In the genomic region with DNA sequence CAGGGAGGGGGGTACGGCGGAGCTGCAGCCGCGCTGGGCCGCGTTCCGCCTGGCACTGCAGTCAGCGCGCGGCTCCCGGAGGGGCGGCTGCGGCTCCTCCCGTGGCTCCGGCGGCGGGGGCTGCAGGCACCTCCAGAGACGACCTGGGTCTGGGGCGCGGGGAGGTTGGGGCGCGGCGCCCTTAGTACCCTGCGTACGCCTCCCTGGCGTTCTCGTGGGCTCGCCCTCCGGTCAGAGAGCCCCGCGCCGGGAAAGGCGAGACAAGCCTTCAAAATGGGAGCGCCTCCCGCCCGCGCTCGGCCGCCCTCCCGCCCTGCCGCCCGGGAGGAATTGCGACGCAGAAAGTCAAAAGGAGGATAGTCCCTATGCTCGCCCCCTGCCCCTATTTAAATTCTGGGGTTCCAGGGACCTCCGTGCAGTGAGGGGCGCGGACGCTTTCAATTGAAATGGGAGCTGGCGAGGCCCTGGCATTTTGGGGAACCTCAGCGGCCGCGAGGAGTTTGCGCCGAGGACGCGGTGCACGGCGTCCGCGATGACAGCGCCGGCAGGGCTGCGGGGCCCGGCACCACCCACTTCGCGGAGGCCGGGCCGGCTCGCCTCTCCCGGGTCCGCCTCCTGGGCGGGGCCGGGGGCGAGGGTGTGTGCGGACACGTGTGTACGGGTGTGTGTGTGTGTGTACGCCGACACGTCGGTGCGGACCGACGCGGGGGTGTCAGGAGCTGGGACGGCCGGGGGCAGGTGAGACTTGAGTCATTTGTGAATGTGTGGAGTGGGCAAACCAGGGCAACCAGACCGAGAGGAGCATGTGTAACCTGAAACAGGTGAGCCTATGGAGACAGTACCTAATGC, we compare ENCODE assay signal across 8 cellular contexts. TPM values are rescaled to one million over a fixed set of nuclear protein-coding genes. Genes with fewer than 3 reads are reported as not detected.
DNase-seq lines count a peak whose midpoint lies in the region; ATAC-seq, FAIRE-seq and TF ChIP-seq lines count a peak whose summit lies in the region.

No MANE protein-coding gene starts in this region.

- H3K27me3 ChIP-seq in liver (ENCODE audit: control insufficient read depth in 4 of 4, insufficient read depth in 4 of 4, low read length in 3 of 4), result no peaks in the 10 kb centered on the region

- under 1% methylated on average over 89 of the region's 89 CpGs for WGBS in liver

- H3K9me3 ChIP-seq in liver (ENCODE audit: control insufficient read depth in 4 of 4, low read length in 3 of 4), result no peaks in the 10 kb centered on the region

- peak overlapping the region; percentile 45 to 74 for H3K9ac ChIP-seq in liver (ENCODE audit: low read depth in 1 of 2, low read length in 2 of 2)

- H3K4me3 ChIP-seq in liver (ENCODE audit: low read depth in 1 of 3, low read length in 3 of 3), result peak overlapping the region; percentile 38 to 97 (median 82)

- intact Hi-C loops in dendritic cell treated with granulocyte-macrophage colony-stimulating factor and Interleukin-4, amounts not matched to agents 40 ng/mL and 50 ng/mL, for 4 days (cut with micrococcal nuclease), result loop anchor here (5.0 kb wide), 1 partner anchor 586 kb away; a partner anchor contains a TSS

- no peak for FAIRE-seq in GM18507 (lab: Jason Lieb, UNC)

- ATAC-seq in HG02943 (IDR thresholded peaks at IDR 0.05; ENCODE audit: low read depth, unreplicated experiment), result peak; percentile 74

- peaks cover 44% of the 10 kb centered on the region for H3K4me1 Mint-ChIP-seq in dendritic cell treated with granulocyte-macrophage colony-stimulating factor and Interleukin-4, amounts not matched to agents 40 ng/mL and 50 ng/mL, for 4 days (ENCODE audit: low read depth)

- H3K4me3 Mint-ChIP-seq in dendritic cell treated with granulocyte-macrophage colony-stimulating factor and Interleukin-4, amounts not matched to agents 40 ng/mL and 50 ng/mL, for 4 days, result peak overlapping the region; percentile 85

- no peaks in the 10 kb centered on the region for H3K9me3 Mint-ChIP-seq in dendritic cell treated with granulocyte-macrophage colony-stimulating factor and Interleukin-4, amounts not matched to agents 40 ng/mL and 50 ng/mL, for 4 days

- peak overlapping the region; percentile 84 to 93 for H3K27ac ChIP-seq in liver (ENCODE audit: low read depth in 1 of 2, low read length in 2 of 2)

- H3K36me3 ChIP-seq in liver (ENCODE audit: control insufficient read depth in 4 of 4, insufficient read depth in 3 of 4, low read depth in 1 of 4, low read length in 3 of 4), result peaks cover under 1 to 5% (median 3%) of the 10 kb centered on the region in 4 donors

- H3K27me3 Mint-ChIP-seq in dendritic cell treated with granulocyte-macrophage colony-stimulating factor and Interleukin-4, amounts not matched to agents 40 ng/mL and 50 ng/mL, for 4 days, result no peaks in the 10 kb centered on the region

- DNase-seq in 8988T, result peak; percentile 64
- peak; percentile 71 for DNase-seq in GM18507 (ENCODE audit: extremely low spot score, insufficient read length, low read depth)
- DNase-seq in NCI-H226, result peak; percentile 73
- peak; percentile 76 for DNase-seq in activated CD4-positive, alpha-beta T cell treated with anti-CD3 and anti-CD28 coated beads, Interleukin-2, amount 50 U/mL, for 1 hour
- peak; percentile 82 for DNase-seq in stimulated activated CD4-positive, alpha-beta T cell treated with anti-CD3 and anti-CD28 coated beads, Interleukin-4, amount 100 ng/mL, for 24 hours

- peaks cover 42% of the 10 kb centered on the region for H3K36me3 Mint-ChIP-seq in dendritic cell treated with granulocyte-macrophage colony-stimulating factor and Interleukin-4, amounts not matched to agents 40 ng/mL and 50 ng/mL, for 4 days (ENCODE audit: low read depth)

- TF ChIP-seq RAD21 in liver (IDR thresholded peaks at IDR 0.05), result no peak

- peaks cover 0 to 16% (median 3%) of the 10 kb centered on the region in 4 donors for H3K4me1 ChIP-seq in liver (ENCODE audit: control insufficient read depth in 4 of 4, insufficient read depth in 4 of 4, low read length in 3 of 4)

- peak overlapping the region; percentile 98 for H3K27ac Mint-ChIP-seq in dendritic cell treated with granulocyte-macrophage colony-stimulating factor and Interleukin-4, amounts not matched to agents 40 ng/mL and 50 ng/mL, for 4 days

- TF ChIP-seq CTCF in liver (IDR thresholded peaks at IDR 0.05; ENCODE audit: low read depth, low read length, missing input control), result no peak

TF ChIP-seq in liver, 16 proteins besides CTCF, POLR2A, EP300 and RAD21:
- TF ChIP-seq, protein P1, sequence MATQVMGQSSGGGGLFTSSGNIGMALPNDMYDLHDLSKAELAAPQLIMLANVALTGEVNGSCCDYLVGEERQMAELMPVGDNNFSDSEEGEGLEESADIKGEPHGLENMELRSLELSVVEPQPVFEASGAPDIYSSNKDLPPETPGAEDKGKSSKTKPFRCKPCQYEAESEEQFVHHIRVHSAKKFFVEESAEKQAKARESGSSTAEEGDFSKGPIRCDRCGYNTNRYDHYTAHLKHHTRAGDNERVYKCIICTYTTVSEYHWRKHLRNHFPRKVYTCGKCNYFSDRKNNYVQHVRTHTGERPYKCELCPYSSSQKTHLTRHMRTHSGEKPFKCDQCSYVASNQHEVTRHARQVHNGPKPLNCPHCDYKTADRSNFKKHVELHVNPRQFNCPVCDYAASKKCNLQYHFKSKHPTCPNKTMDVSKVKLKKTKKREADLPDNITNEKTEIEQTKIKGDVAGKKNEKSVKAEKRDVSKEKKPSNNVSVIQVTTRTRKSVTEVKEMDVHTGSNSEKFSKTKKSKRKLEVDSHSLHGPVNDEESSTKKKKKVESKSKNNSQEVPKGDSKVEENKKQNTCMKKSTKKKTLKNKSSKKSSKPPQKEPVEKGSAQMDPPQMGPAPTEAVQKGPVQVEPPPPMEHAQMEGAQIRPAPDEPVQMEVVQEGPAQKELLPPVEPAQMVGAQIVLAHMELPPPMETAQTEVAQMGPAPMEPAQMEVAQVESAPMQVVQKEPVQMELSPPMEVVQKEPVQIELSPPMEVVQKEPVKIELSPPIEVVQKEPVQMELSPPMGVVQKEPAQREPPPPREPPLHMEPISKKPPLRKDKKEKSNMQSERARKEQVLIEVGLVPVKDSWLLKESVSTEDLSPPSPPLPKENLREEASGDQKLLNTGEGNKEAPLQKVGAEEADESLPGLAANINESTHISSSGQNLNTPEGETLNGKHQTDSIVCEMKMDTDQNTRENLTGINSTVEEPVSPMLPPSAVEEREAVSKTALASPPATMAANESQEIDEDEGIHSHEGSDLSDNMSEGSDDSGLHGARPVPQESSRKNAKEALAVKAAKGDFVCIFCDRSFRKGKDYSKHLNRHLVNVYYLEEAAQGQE (IDR thresholded peaks at IDR 0.05), result no peak
- TF ChIP-seq EGR1 (IDR thresholded peaks at IDR 0.05; ENCODE audit: low read depth in 2 of 2) (peak in 1 of 2 donors; percentile 61), YY1 (IDR thresholded peaks at IDR 0.05) (peak; percentile 9), FOXA2 (IDR thresholded peaks at IDR 0.05) (no peak), SP1 (IDR thresholded peaks at IDR 0.05) (peak; percentile 28)
- TF ChIP-seq, protein P2, sequence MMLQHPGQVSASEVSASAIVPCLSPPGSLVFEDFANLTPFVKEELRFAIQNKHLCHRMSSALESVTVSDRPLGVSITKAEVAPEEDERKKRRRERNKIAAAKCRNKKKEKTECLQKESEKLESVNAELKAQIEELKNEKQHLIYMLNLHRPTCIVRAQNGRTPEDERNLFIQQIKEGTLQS (IDR thresholded peaks at IDR 0.05), result no peak
- TF ChIP-seq, protein P3, sequence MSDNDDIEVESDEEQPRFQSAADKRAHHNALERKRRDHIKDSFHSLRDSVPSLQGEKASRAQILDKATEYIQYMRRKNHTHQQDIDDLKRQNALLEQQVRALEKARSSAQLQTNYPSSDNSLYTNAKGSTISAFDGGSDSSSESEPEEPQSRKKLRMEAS (IDR thresholded peaks at IDR 0.05), result peak; percentile 36

RNA-seq across cellular contexts. Expression of a gene that starts 0.5 kb away (rescaled TPM):
- 10 to 100 TPM; 14.3 to 22.1 TPM for total RNA-seq in liver
- 1 to 10 TPM; 5.1 to 5.8 TPM for polyA plus RNA-seq in liver

Comparison
In these comparisons a context has a peak if more than half of its experiments do, and no peak if none do; other contexts are left out.
1. Peak in every context shown above with its lines: DNase-seq, ATAC-seq, H3K4me3 ChIP-seq and H3K27ac ChIP-seq.